ENCODE assay signal across 25 cellular contexts in genomic region chr7:89549768-89550167, GRCh38.
"Had no signal": no experiment of that assay in that cellular context is flagged by ENCODE, and none has a peak within 500 bp of the region (broad histone marks: within the 10 kb centered on the region; RNA-seq: fewer than 3 reads in every experiment).

No MANE protein-coding gene starts in this region.

- H3K4me1 ChIP-seq: esophagus squamous epithelium, gastroesophageal sphincter, left ventricle myocardium inferior, lower lobe of right lung, pancreas, prostate gland, spleen, suprapubic skin, thyroid gland had no signal

- H3K27ac Mint-ChIP-seq: dendritic cell treated with granulocyte-macrophage colony-stimulating factor and Interleukin-4, amounts not matched to agents 40 ng/mL and 50 ng/mL, for 4 days; memory B cell; natural killer cell treated with Interleukin-12 subunit alpha and Interleukin-12 subunit beta and Interleukin-15 and Interleukin-18, amount 100 ng/mL, for 72 hours; type B pancreatic cell had no signal

- H3K4me1 Mint-ChIP-seq: memory B cell had no signal

- H3K36me3 ChIP-seq: esophagus squamous epithelium, gastroesophageal sphincter, left ventricle myocardium inferior, lower lobe of right lung, pancreas, prostate gland, spleen, suprapubic skin, thyroid gland had no signal

- H3K9me3 ChIP-seq: esophagus squamous epithelium, gastroesophageal sphincter, lower lobe of right lung, pancreas, prostate gland, suprapubic skin, thyroid gland had no signal

- H3K27ac ChIP-seq: esophagus squamous epithelium, gastroesophageal sphincter, left ventricle myocardium inferior, lower lobe of right lung, pancreas, prostate gland, spleen, suprapubic skin, thyroid gland had no signal

- H3K27me3 ChIP-seq: esophagus squamous epithelium, gastroesophageal sphincter, pancreas, spleen, suprapubic skin, thyroid gland had no signal

- H3K4me3 Mint-ChIP-seq: dendritic cell treated with granulocyte-macrophage colony-stimulating factor and Interleukin-4, amounts not matched to agents 40 ng/mL and 50 ng/mL, for 4 days; memory B cell; natural killer cell treated with Interleukin-12 subunit alpha and Interleukin-12 subunit beta and Interleukin-15 and Interleukin-18, amount 100 ng/mL, for 72 hours; type B pancreatic cell had no signal

- DNase-seq: esophagus squamous epithelium; foreskin fibroblast; glutamatergic neuron; left ventricle myocardium inferior; lower lobe of right lung; midbrain; occipital lobe; pancreas; spleen; stimulated activated CD4-positive, alpha-beta T cell treated with anti-CD3 and anti-CD28 coated beads, Interleukin-15, amount 100 ng/mL, for 24 hours; stimulated activated CD4-positive, alpha-beta T cell treated with anti-CD3 and anti-CD28 coated beads, Interleukin-1b, Interleukin-23, amount 100 ng/mL, for 48 hours; stimulated activated CD4-positive, alpha-beta T cell treated with anti-CD3 and anti-CD28 coated beads, Interleukin-4, amount 100 ng/mL, for 4 hours; stimulated activated naive CD4-positive, alpha-beta T cell; thyroid gland had no signal

- H3K36me3 Mint-ChIP-seq: memory B cell; natural killer cell treated with Interleukin-12 subunit alpha and Interleukin-12 subunit beta and Interleukin-15 and Interleukin-18, amount 100 ng/mL, for 72 hours; type B pancreatic cell had no signal

- H3K9me3 Mint-ChIP-seq: type B pancreatic cell had no signal

- H3K4me3 ChIP-seq: esophagus squamous epithelium, gastroesophageal sphincter, left ventricle myocardium inferior, lower lobe of right lung, pancreas, prostate gland, spleen, suprapubic skin, thyroid gland had no signal

- FAIRE-seq: colon, keratinocyte, pancreas, urothelium cell line had no signal

- ATAC-seq: gastroesophageal sphincter; lower lobe of right lung; natural killer cell treated with Interleukin-12 subunit alpha and Interleukin-12 subunit beta and Interleukin-15 and Interleukin-18, amount 100 ng/mL, for 72 hours; pancreas; sciatic nerve had no signal

- H3K27me3 Mint-ChIP-seq: dendritic cell treated with granulocyte-macrophage colony-stimulating factor and Interleukin-4, amounts not matched to agents 40 ng/mL and 50 ng/mL, for 4 days; memory B cell; natural killer cell treated with Interleukin-12 subunit alpha and Interleukin-12 subunit beta and Interleukin-15 and Interleukin-18, amount 100 ng/mL, for 72 hours; type B pancreatic cell had no signal
